In the genomic region with DNA sequence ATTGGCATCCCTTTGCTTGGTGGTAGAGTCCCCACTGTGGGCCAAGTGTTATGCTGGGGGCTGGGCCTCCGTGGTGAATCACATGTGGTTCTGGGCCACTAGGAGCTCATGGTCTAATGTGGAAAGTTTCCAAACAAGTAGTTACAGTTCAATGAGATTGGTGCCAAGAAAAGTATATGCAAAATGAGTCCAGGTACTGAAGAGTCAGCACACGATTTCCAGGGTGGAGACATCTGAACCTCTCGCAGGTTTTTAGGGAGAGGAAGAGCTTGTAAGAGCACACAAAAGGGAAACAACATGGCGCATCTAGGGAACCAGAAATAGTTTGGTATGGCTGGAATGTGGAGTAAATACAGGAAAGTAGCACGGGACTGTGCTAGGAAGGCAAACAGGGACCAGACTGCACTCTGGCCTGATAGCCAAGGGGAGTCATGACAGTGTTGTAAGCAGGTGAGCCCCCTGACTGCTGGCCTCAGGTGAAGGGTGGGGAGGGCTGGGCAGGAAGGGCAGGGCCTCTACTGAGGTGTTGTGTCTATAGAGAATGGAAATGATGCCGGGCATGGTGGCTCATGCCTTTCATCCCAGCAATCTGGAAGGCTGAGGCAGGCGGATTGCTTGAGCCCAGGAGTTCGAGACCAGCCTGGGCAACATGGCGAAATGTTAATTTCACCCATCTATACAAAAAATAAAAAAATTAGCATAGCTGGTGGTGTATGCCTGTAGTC, we compare ENCODE assay signal across 1 cellular context.
TF ChIP-seq lines count a peak whose summit lies in the region.

No MANE protein-coding gene starts in this region.

TF ChIP-seq in HepG2, 621 proteins besides CTCF, POLR2A, EP300 and RAD21 (continued from another document):
- TF ChIP-seq SPEN (CRISPR knock-in tag; IDR thresholded peaks at IDR 0.05; ENCODE audit: low read depth) (peak; percentile 30; the same call in 1 of the 2 replicates), TOPORS (CRISPR knock-in tag; IDR thresholded peaks at IDR 0.05) (no peak), BCL6 (CRISPR knock-in tag; IDR thresholded peaks at IDR 0.05) (0 out of 2 replicates have a peak, but pooled peaks have one; percentile 22), ZSCAN25 (CRISPR knock-in tag; IDR thresholded peaks at IDR 0.05) (no peak)
